ENCODE assay signal across 8 cellular contexts in genomic region chr10:125159486-125159931, GRCh38.
A peak's percentile ranks its signal among the peaks of the same experiment; 100 is the strongest.
DNase-seq lines count a peak whose midpoint lies in the region; ATAC-seq lines count a peak whose summit lies in the region.

No MANE protein-coding gene starts in this region.

- H3K4me3 Mint-ChIP-seq in stimulated activated naive CD8-positive, alpha-beta T cell treated with anti-CD3 and anti-CD28 coated beads, Interleukin-15, Interleukin-2, amounts not matched to agents 100 ng/mL and 50 ng/mL, for 24 hours = peak overlapping the region; percentile 59

- H3K9me3 ChIP-seq in iPS-18c (ENCODE audit: control insufficient read depth, insufficient read depth, low read length) = no peaks in the 10 kb centered on the region

- H3K4me3 ChIP-seq in iPS-18c (ENCODE audit: insufficient read depth, low read depth, low read length) = peak overlapping the region; percentile 69

- H3K27ac Mint-ChIP-seq in stimulated activated naive CD8-positive, alpha-beta T cell treated with anti-CD3 and anti-CD28 coated beads, Interleukin-15, Interleukin-2, amounts not matched to agents 100 ng/mL and 50 ng/mL, for 24 hours = no peak overlapping the region

- no peaks in the 10 kb centered on the region for H3K9me3 Mint-ChIP-seq in stimulated activated naive CD8-positive, alpha-beta T cell treated with anti-CD3 and anti-CD28 coated beads, Interleukin-15, Interleukin-2, amounts not matched to agents 100 ng/mL and 50 ng/mL, for 24 hours

- H3K27me3 Mint-ChIP-seq in stimulated activated naive CD8-positive, alpha-beta T cell treated with anti-CD3 and anti-CD28 coated beads, Interleukin-15, Interleukin-2, amounts not matched to agents 100 ng/mL and 50 ng/mL, for 24 hours = peaks cover 55% of the 10 kb centered on the region

- H3K4me1 Mint-ChIP-seq in stimulated activated naive CD8-positive, alpha-beta T cell treated with anti-CD3 and anti-CD28 coated beads, Interleukin-15, Interleukin-2, amounts not matched to agents 100 ng/mL and 50 ng/mL, for 24 hours (ENCODE audit: low read depth) = peaks cover 10% of the 10 kb centered on the region

- H3K27ac ChIP-seq in angular gyrus (ENCODE audit: low read depth, low read length) = peak overlapping the region; percentile 66

- no peaks in the 10 kb centered on the region for H3K36me3 Mint-ChIP-seq in stimulated activated naive CD8-positive, alpha-beta T cell treated with anti-CD3 and anti-CD28 coated beads, Interleukin-15, Interleukin-2, amounts not matched to agents 100 ng/mL and 50 ng/mL, for 24 hours (ENCODE audit: low read depth)

- peak; percentile 38 for DNase-seq in NCI-H2227 (lab: John Stamatoyannopoulos, UW; ENCODE audit: unreplicated experiment)
- no peak for DNase-seq in NCI-H2227 treated with DMSO at 0.1 percent for 48 hours (lab: John Stamatoyannopoulos, UW)
- DNase-seq in GDM1 (lab: John Stamatoyannopoulos, UW) = no peak
- no peak for DNase-seq in NCI-H345 (lab: John Stamatoyannopoulos, UW)

- no peak for ATAC-seq in HG02938 (IDR thresholded peaks at IDR 0.05; ENCODE audit: unreplicated experiment)
